19 cellular contexts compared by ENCODE assay signal in genomic region chr6:111800468-111800760, GRCh38.
A peak's percentile ranks its signal among the peaks of the same experiment; 100 is the strongest.
DNase-seq lines count a peak whose midpoint lies in the region; ATAC-seq and TF ChIP-seq lines count a peak whose summit lies in the region.
"Had no signal": no experiment of that assay in that cellular context is flagged by ENCODE, and none has a peak within 500 bp of the region (broad histone marks: within the 10 kb centered on the region; RNA-seq: fewer than 3 reads in every experiment).

No MANE protein-coding gene starts in this region.

- DNase-seq in GM23248 (peak; percentile 59), coronary artery (ENCODE audit: low spot score) (no peak), GM19238 (ENCODE audit: insufficient read length, low spot score) (no peak), NCI-H526 treated with DMSO at 0.1 percent for 48 hours (lab: John Stamatoyannopoulos, UW) (no peak), ovary (no peak)
- no peak for DNase-seq in natural killer cell treated with Interleukin-12 subunit alpha and Interleukin-12 subunit beta and Interleukin-15 and Interleukin-18, amount 100 ng/mL, for 72 hours (ENCODE audit: low spot score)
- DNase-seq in activated effector memory CD4-positive, alpha-beta T cell treated with Interleukin-2 at 50 U/mL for 16 hours = no peak
- DNase-seq: activated CD4-positive, CD25-positive, alpha-beta regulatory T cell; activated CD8-positive, alpha-beta memory T cell treated with anti-CD3 and anti-CD28 coated beads, Interleukin-2, amount 50 U/mL, for 48 hours; activated naive CD4-positive, alpha-beta T cell treated with anti-CD3 and anti-CD28 coated beads, Interleukin-2, amount 50 U/mL, for 16 hours; brain microvascular endothelial cell; dermis blood vessel endothelial cell; left ventricle myocardium inferior; mucosa of descending colon; NCI-H1048; NCI-H524 treated with DMSO at 0.1 percent for 48 hours; stimulated activated CD4-positive, alpha-beta T cell treated with anti-CD3 and anti-CD28 coated beads, Interleukin-2, amount 100 ng/mL, for 48 hours had no signal

- TF ChIP-seq POLR2A in ovary (IDR thresholded peaks at IDR 0.05) = no peak

- in situ Hi-C loops in GM23248 (cut with MboI) = no loop called here

- no peaks in the 10 kb centered on the region for H3K9me2 ChIP-seq in GM23248 (ENCODE audit: insufficient read depth)

- TF ChIP-seq CTCF in coronary artery (IDR thresholded peaks at IDR 0.05) (no peak), ovary (IDR thresholded peaks at IDR 0.05) (no peak)

- H3K36me3 ChIP-seq in BLaER1 (peaks cover 44% of the 10 kb centered on the region), GM23248 (ENCODE audit: low read depth) (no peaks in the 10 kb centered on the region), ovary (no peaks in the 10 kb centered on the region)
- H3K36me3 ChIP-seq: brain microvascular endothelial cell, left ventricle myocardium inferior had no signal

- peaks cover 53% of the 10 kb centered on the region for H3F3A ChIP-seq in GM23248 (ENCODE audit: insufficient read depth)

- H3K27ac ChIP-seq in BLaER1 = no peak overlapping the region
- H3K27ac ChIP-seq in GM23248 = peak overlapping the region; percentile 78
- H3K27ac ChIP-seq in coronary artery = no peak overlapping the region
- peak overlapping the region in 1 of 2 donors; percentile 66 for H3K27ac ChIP-seq in ovary
- H3K27ac ChIP-seq: brain microvascular endothelial cell, KMS-11, left ventricle myocardium inferior had no signal

- H2AFZ ChIP-seq in GM23248 = peak overlapping the region; percentile 69

- H3K4me2 ChIP-seq in BLaER1 (peak overlapping the region; percentile 4; the same call in 1 of the 2 replicates), GM23248 (ENCODE audit: unreplicated experiment) (peak overlapping the region; percentile 90)
- H3K4me2 ChIP-seq: KMS-11 had no signal

- peaks cover 5% of the 10 kb centered on the region for H3K36me3 Mint-ChIP-seq in natural killer cell treated with Interleukin-12 subunit alpha and Interleukin-12 subunit beta and Interleukin-15 and Interleukin-18, amount 100 ng/mL, for 72 hours

- WGBS in GM23248 (ENCODE audit: low coverage in 1 of 2, low lambda C conversion rate in 2 of 2, missing lambda C conversion rate in 2 of 2), 2 experiments = 3 to 6% methylated on average over 5 of the region's 5 CpGs
- WGBS in ovary, 3 donors = 4 to 18% (median 12%) methylated on average over 5 of the region's 5 CpGs

- no peak overlapping the region for H3K4me3 Mint-ChIP-seq in natural killer cell treated with Interleukin-12 subunit alpha and Interleukin-12 subunit beta and Interleukin-15 and Interleukin-18, amount 100 ng/mL, for 72 hours

- H3K27me3 ChIP-seq in BLaER1 (no peaks in the 10 kb centered on the region), GM23248 (replicated peaks; ENCODE audit: insufficient read depth) (no peaks in the 10 kb centered on the region), ovary (no peaks in the 10 kb centered on the region)
- H3K27me3 ChIP-seq: brain microvascular endothelial cell had no signal

- H3K9ac ChIP-seq in BLaER1 (no peak overlapping the region), GM23248 (peak overlapping the region; percentile 68)
- H3K9ac ChIP-seq: KMS-11 had no signal

- H3K4me1 ChIP-seq in BLaER1 = peaks cover 43% of the 10 kb centered on the region
- peaks cover 51% of the 10 kb centered on the region for H3K4me1 ChIP-seq in GM23248 (ENCODE audit: insufficient read depth)
- H3K4me1 ChIP-seq in ovary (ENCODE audit: insufficient read depth) = peaks cover 10% of the 10 kb centered on the region

- no peak for ATAC-seq in natural killer cell treated with Interleukin-12 subunit alpha and Interleukin-12 subunit beta and Interleukin-15 and Interleukin-18, amount 100 ng/mL, for 72 hours
- ATAC-seq: mucosa of descending colon had no signal

- H3K79me2 ChIP-seq in GM23248 (ENCODE audit: insufficient read depth) = peaks cover 96% of the 10 kb centered on the region

- no peaks in the 10 kb centered on the region for H3K27me3 Mint-ChIP-seq in natural killer cell treated with Interleukin-12 subunit alpha and Interleukin-12 subunit beta and Interleukin-15 and Interleukin-18, amount 100 ng/mL, for 72 hours

- H3K4me1 Mint-ChIP-seq in natural killer cell treated with Interleukin-12 subunit alpha and Interleukin-12 subunit beta and Interleukin-15 and Interleukin-18, amount 100 ng/mL, for 72 hours (ENCODE audit: low read depth in 2 of 2) = peaks cover 70 to 80% of the 10 kb centered on the region in 2 donors

- TF ChIP-seq EP300 in ovary (IDR thresholded peaks at IDR 0.05) = no peak

- H3K27ac Mint-ChIP-seq in natural killer cell treated with Interleukin-12 subunit alpha and Interleukin-12 subunit beta and Interleukin-15 and Interleukin-18, amount 100 ng/mL, for 72 hours = peak overlapping the region; percentile 96 to 97

- no peaks in the 10 kb centered on the region for H3K9me3 ChIP-seq in BLaER1
- H3K9me3 ChIP-seq in GM23248 (ENCODE audit: low read depth) = no peaks in the 10 kb centered on the region
- no peaks in the 10 kb centered on the region for H3K9me3 ChIP-seq in ovary
- H3K9me3 ChIP-seq: left ventricle myocardium inferior, mucosa of descending colon had no signal

- H3K4me3 ChIP-seq in BLaER1 = no peak overlapping the region
- peak overlapping the region; percentile 66 for H3K4me3 ChIP-seq in GM23248
- peak overlapping the region; percentile 9 for H3K4me3 ChIP-seq in coronary artery
- H3K4me3 ChIP-seq in ovary = no peak overlapping the region
- H3K4me3 ChIP-seq: left ventricle myocardium inferior, mucosa of descending colon had no signal

- H4K20me1 ChIP-seq in BLaER1 = peaks cover 50% of the 10 kb centered on the region
- no peaks in the 10 kb centered on the region for H4K20me1 ChIP-seq in GM23248 (ENCODE audit: insufficient read depth)

- no peaks in the 10 kb centered on the region for H3K9me3 Mint-ChIP-seq in natural killer cell treated with Interleukin-12 subunit alpha and Interleukin-12 subunit beta and Interleukin-15 and Interleukin-18, amount 100 ng/mL, for 72 hours

- intact Hi-C loops in ovary (cut with DNase I) = no loop called here

Comparison
In these comparisons a context has a peak if more than half of its experiments do, and no peak if none do; other contexts are left out.
1. H3K4me3 ChIP-seq: peak in GM23248 (single experiment) and coronary artery (single experiment); none in BLaER1 (single experiment) and ovary (single experiment).